Comparison of ENCODE assay signal across 8 cellular contexts in genomic region chr20:52190437-52191131, GRCh38. TPM values are rescaled to one million over a fixed set of nuclear protein-coding genes. Genes with fewer than 3 reads are reported as not detected.
DNase-seq lines count a peak whose midpoint lies in the region; ATAC-seq and TF ChIP-seq lines count a peak whose summit lies in the region.

No MANE protein-coding gene starts in this region.

- TF ChIP-seq CTCF in BE2C (IDR thresholded peaks at IDR 0.05; ENCODE audit: low read depth, low read length) (no peak), astrocyte of the cerebellum (IDR thresholded peaks at IDR 0.05; ENCODE audit: low read depth, low read length, missing control alignments) (no peak)

- no peaks in the 10 kb centered on the region; the same call in 1 of the 2 replicates for H3K4me1 ChIP-seq in BE2C

- H3K4me3 ChIP-seq in BE2C (ENCODE audit: low read depth, low read length) (peak overlapping the region; percentile 86), astrocyte of the cerebellum (ENCODE audit: low read depth, low read length) (peak overlapping the region; percentile 93), iPS-11a (ENCODE audit: low read depth, low read length) (peak overlapping the region; percentile 90), skin epidermis (peak overlapping the region; percentile 63 to 97 (median 91))

- peaks cover 13% of the 10 kb centered on the region for H3K36me3 ChIP-seq in BE2C

- in situ Hi-C loops in astrocyte of the cerebellum (cut with HindIII; ENCODE audit: low sequenced_read_pairs), result no loop called here

- H3K27me3 ChIP-seq in BE2C, result no peaks in the 10 kb centered on the region

- peak overlapping the region; percentile 75 to 99 (median 92) for H3K27ac ChIP-seq in skin epidermis

- DNase-seq in BE2C (peak; percentile 24), SK-N-DZ (ENCODE audit: low spot score) (peak; percentile 43), astrocyte of the cerebellum (ENCODE audit: low read depth) (no peak), T-helper 9 cell (no peak)

- no peaks in the 10 kb centered on the region for H3K9me3 ChIP-seq in BE2C

- ATAC-seq in GM18873 (IDR thresholded peaks at IDR 0.05; ENCODE audit: low FRiP score, unreplicated experiment), result peak; percentile 35
- peak; percentile 37 for ATAC-seq in HG03432 (IDR thresholded peaks at IDR 0.05; ENCODE audit: unreplicated experiment)

RNA-seq across cellular contexts. Expression of gene ZFP64, which starts 1.0 kb away (rescaled TPM):
- polyA plus RNA-seq in BE2C (2012; ENCODE audit: insufficient read depth, insufficient read length, low read depth), result 25.2 TPM
- 18.1 and 21.8 TPM in 2 replicates for polyA plus RNA-seq in SK-N-DZ (2014; cell fraction: cytosol; rRNA removed)
- polyA plus RNA-seq in SK-N-DZ (2014; cell fraction: nucleus; rRNA removed), result 13.1 and 18.1 TPM in 2 replicates

Comparison
In these comparisons a context has a peak if more than half of its experiments do, and no peak if none do; other contexts are left out.
1. DNase-seq: peak in BE2C (single experiment) and SK-N-DZ (single experiment); none in astrocyte of the cerebellum (single experiment) and T-helper 9 cell (single experiment).
2. Peak in every context shown above with its lines, with median percentiles within 50 percentile points of each other: H3K4me3 ChIP-seq.